In the genomic region with DNA sequence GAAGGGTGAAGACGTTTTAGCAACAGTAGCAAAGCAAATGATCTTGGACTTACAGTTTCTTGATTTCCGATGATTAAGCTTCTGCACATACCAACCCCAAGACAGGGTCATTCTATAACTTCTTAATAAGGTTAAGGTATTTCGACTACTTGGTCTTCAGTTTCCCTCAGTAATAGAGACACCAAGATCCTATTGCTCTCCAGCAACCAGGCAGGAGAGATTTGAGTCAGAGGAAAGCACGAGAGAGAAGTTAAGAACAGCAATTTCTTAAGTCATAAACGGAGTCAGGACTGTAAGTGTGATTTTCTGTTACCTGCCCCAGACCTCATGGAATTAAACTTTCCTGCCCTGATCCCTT, we compare ENCODE assay signal across 8 cellular contexts.
DNase-seq lines count a peak whose midpoint lies in the region; ATAC-seq and TF ChIP-seq lines count a peak whose summit lies in the region.
"Had no signal": no experiment of that assay in that cellular context is flagged by ENCODE, and none has a peak within 500 bp of the region (broad histone marks: within the 10 kb centered on the region; RNA-seq: fewer than 3 reads in every experiment).

No MANE protein-coding gene starts in this region.

- no peaks in the 10 kb centered on the region for H3K27me3 ChIP-seq in H9 (ENCODE audit: insufficient read depth, low read length)

- H3K4me1 Mint-ChIP-seq in effector memory CD8-positive, alpha-beta T cell (ENCODE audit: low read depth in 2 of 2) = peaks cover 0 to 5% of the 10 kb centered on the region in 2 donors
- peaks cover 19 to 21% of the 10 kb centered on the region in 2 experiments for H3K4me1 Mint-ChIP-seq in H9

- no peak for TF ChIP-seq CTCF in H9 (conservative IDR thresholded peaks at IDR 0.05)

- no peaks in the 10 kb centered on the region for H3K23me2 ChIP-seq in H9 (ENCODE audit: insufficient read length, low read depth, low read length, poor library complexity, severe bottlenecking)

- no CpG with 5 or more reads among the region's 5 CpGs for whole genome bisulfite sequencing in H9 (ENCODE audit: extremely low coverage, insufficient read length, low lambda C conversion rate)

- no peak overlapping the region for H3K4me3 Mint-ChIP-seq in effector memory CD8-positive, alpha-beta T cell
- H3K4me3 Mint-ChIP-seq in H9 = no peak overlapping the region

- 0 out of 2 replicates have a peak, but pooled peaks cover 2% of the 10 kb centered on the region for H3K4me1 ChIP-seq in H9 (ENCODE audit: insufficient read depth, low read length)

- H2BK12ac ChIP-seq in H9 (ENCODE audit: insufficient read length, low read depth, low read length) = no peak overlapping the region

- no peak overlapping the region for H3K23ac ChIP-seq in H9 (ENCODE audit: insufficient read length, low read depth, low read length)

- no peak overlapping the region for H3K18ac ChIP-seq in H9 (ENCODE audit: insufficient read length, low read depth, low read length)

- no peak overlapping the region for H3K9ac ChIP-seq in H9 (ENCODE audit: extremely low read depth, insufficient read length, low read length)

- no peak overlapping the region for H3K4me2 ChIP-seq in H9 (ENCODE audit: insufficient read depth, insufficient read length, low read length)

- no peak overlapping the region for H3K27ac Mint-ChIP-seq in effector memory CD8-positive, alpha-beta T cell
- H3K27ac Mint-ChIP-seq in H9 = peak overlapping the region in 1 of 3 experiments; percentile 69; a peak in 2 of 7 replicates
- H3K27ac Mint-ChIP-seq: IgD-negative memory B cell had no signal

- no peak overlapping the region for H2BK20ac ChIP-seq in H9 (ENCODE audit: low read depth, low read length, poor library complexity, severe bottlenecking)

- peaks cover 28 to 77% of the 10 kb centered on the region in 2 donors for H3K27me3 Mint-ChIP-seq in effector memory CD8-positive, alpha-beta T cell
- H3K27me3 Mint-ChIP-seq in H9 (ENCODE audit: low read depth) = peaks cover 28% of the 10 kb centered on the region

- no peak overlapping the region for H2AK5ac ChIP-seq in H9 (ENCODE audit: insufficient read length, low read length)

- H3K9me3 ChIP-seq in H9 (ENCODE audit: control insufficient read depth, low read depth, low read length) = peaks cover 4% of the 10 kb centered on the region

- H3K14ac ChIP-seq in H9 (ENCODE audit: insufficient read depth, low read length) = no peak overlapping the region

- no peak overlapping the region for H3K56ac ChIP-seq in H9 (ENCODE audit: insufficient read length, low read depth, low read length)

- no peak overlapping the region for H3T11ph ChIP-seq in H9 (ENCODE audit: low read length)

- no peak overlapping the region for H4K8ac ChIP-seq in H9 (replicated peaks; ENCODE audit: insufficient read length, low read depth, low read length)

- no peaks in the 10 kb centered on the region for H3K79me1 ChIP-seq in H9 (ENCODE audit: insufficient read depth, low read depth, low read length, poor library complexity, severe bottlenecking)

- no peak overlapping the region for H2BK15ac ChIP-seq in H9 (ENCODE audit: low read depth, low read length)

- H2BK5ac ChIP-seq in H9 (ENCODE audit: insufficient read length, low read length) = no peak overlapping the region

- no peaks in the 10 kb centered on the region for H3K79me2 ChIP-seq in H9 (ENCODE audit: insufficient read depth, low read length)

- ATAC-seq in GM19438 (IDR thresholded peaks at IDR 0.05; ENCODE audit: low read depth, unreplicated experiment) (peak; percentile 23), HG03175 (IDR thresholded peaks at IDR 0.05; ENCODE audit: unreplicated experiment) (peak; percentile 19)
- peak; percentile 21 for ATAC-seq in stimulated activated naive CD8-positive, alpha-beta T cell treated with anti-CD3 and anti-CD28 coated beads, Interleukin-15, Interleukin-2, amounts not matched to agents 100 U/mL and 50 U/mL, for 24 hours
- no peak for ATAC-seq in effector memory CD8-positive, alpha-beta T cell (replicated peaks)

- no peak for DNase-seq in epithelial cell of prostate (ENCODE audit: low read depth, low spot score)
- DNase-seq in stimulated activated naive CD8-positive, alpha-beta T cell treated with anti-CD3 and anti-CD28 coated beads, Interleukin-15, Interleukin-2, amounts not matched to agents 100 U/mL and 50 U/mL, for 24 hours = no peak
- no peak for DNase-seq in NCI-H1417 (lab: John Stamatoyannopoulos, UW)
- DNase-seq in effector memory CD8-positive, alpha-beta T cell = no peak
- no peak for DNase-seq in H9

- no peak overlapping the region for H3K4ac ChIP-seq in H9 (ENCODE audit: low read depth, low read length)

- H4K91ac ChIP-seq in H9 (ENCODE audit: insufficient read length, low read depth, low read length) = no peak overlapping the region

- no peak overlapping the region for H4K5ac ChIP-seq in H9 (ENCODE audit: insufficient read length, low read depth, low read length)

- H3K27ac ChIP-seq in epithelial cell of prostate (peak overlapping the region; percentile 37), H9 (ENCODE audit: insufficient read length, low read depth, low read length) (no peak overlapping the region)

- H3K36me3 Mint-ChIP-seq in effector memory CD8-positive, alpha-beta T cell (ENCODE audit: insufficient read depth) = no peaks in the 10 kb centered on the region
- peaks cover 15 to 34% (median 17%) of the 10 kb centered on the region in 3 experiments for H3K36me3 Mint-ChIP-seq in H9 (ENCODE audit: insufficient read depth in 1 of 3, low read depth in 3 of 3)

- no peaks in the 10 kb centered on the region for H4K20me1 ChIP-seq in H9 (ENCODE audit: control insufficient read depth, insufficient read depth, insufficient read length)

- H2AFZ ChIP-seq in H9 (ENCODE audit: low read length) = no peak overlapping the region

- H2BK120ac ChIP-seq in H9 (ENCODE audit: low read depth, low read length, poor library complexity, severe bottlenecking) = no peak overlapping the region

- H3K9me3 Mint-ChIP-seq in effector memory CD8-positive, alpha-beta T cell = no peaks in the 10 kb centered on the region
- H3K9me3 Mint-ChIP-seq in H9 = peaks cover 28 to 35% of the 10 kb centered on the region in 2 experiments
